Comparison of ENCODE assay signal across 3 cellular contexts in genomic region chr7:55595511-55595910, GRCh38.
TF ChIP-seq lines count a peak whose summit lies in the region.

No MANE protein-coding gene starts in this region.

TF ChIP-seq in HCT116, 20 proteins besides CTCF, POLR2A, EP300 and RAD21 (continued from another document):
- no peak for TF ChIP-seq SRF (IDR thresholded peaks at IDR 0.05; ENCODE audit: low read depth)
- no peak for TF ChIP-seq TCF7L2 (IDR thresholded peaks at IDR 0.05; ENCODE audit: borderline replicate concordance, extremely low read depth, insufficient read depth, insufficient read length)
- no peak for TF ChIP-seq EZH2phosphoT487 (IDR thresholded peaks at IDR 0.05; ENCODE audit: borderline replicate concordance)
- no peak for TF ChIP-seq MAX (IDR thresholded peaks at IDR 0.05)
- TF ChIP-seq EGR1 (IDR thresholded peaks at IDR 0.05; ENCODE audit: low read depth), result no peak
- no peak for TF ChIP-seq CBX3 (IDR thresholded peaks at IDR 0.05; ENCODE audit: low read depth)
- no peak for TF ChIP-seq ZFX (IDR thresholded peaks at IDR 0.05)
- no peak for TF ChIP-seq ZNF274 (IDR thresholded peaks at IDR 0.05; ENCODE audit: low read depth, low read length)
- TF ChIP-seq JUND (IDR thresholded peaks at IDR 0.05), result no peak
- no peak for TF ChIP-seq ATF3 (IDR thresholded peaks at IDR 0.05)
- TF ChIP-seq ZBTB33 (IDR thresholded peaks at IDR 0.05; ENCODE audit: extremely low read depth, insufficient replicate concordance, low read length), result no peak
- TF ChIP-seq CEBPB (IDR thresholded peaks at IDR 0.05; ENCODE audit: low read depth), result no peak

TF ChIP-seq in Ishikawa, 13 proteins besides CTCF, POLR2A, EP300 and RAD21:
- TF ChIP-seq USF1 (IDR thresholded peaks at IDR 0.05) (no peak), YY1 (IDR thresholded peaks at IDR 0.05; ENCODE audit: low read depth) (peak; percentile 44; the same call in 1 of the 2 replicates)

TF ChIP-seq in GM12878, 131 proteins besides CTCF, POLR2A, EP300 and RAD21 (continued from another document):
- TF ChIP-seq YY1 (IDR thresholded peaks at IDR 0.05; ENCODE audit: low read depth, low read length), result peak; percentile 74
